In the genomic region with DNA sequence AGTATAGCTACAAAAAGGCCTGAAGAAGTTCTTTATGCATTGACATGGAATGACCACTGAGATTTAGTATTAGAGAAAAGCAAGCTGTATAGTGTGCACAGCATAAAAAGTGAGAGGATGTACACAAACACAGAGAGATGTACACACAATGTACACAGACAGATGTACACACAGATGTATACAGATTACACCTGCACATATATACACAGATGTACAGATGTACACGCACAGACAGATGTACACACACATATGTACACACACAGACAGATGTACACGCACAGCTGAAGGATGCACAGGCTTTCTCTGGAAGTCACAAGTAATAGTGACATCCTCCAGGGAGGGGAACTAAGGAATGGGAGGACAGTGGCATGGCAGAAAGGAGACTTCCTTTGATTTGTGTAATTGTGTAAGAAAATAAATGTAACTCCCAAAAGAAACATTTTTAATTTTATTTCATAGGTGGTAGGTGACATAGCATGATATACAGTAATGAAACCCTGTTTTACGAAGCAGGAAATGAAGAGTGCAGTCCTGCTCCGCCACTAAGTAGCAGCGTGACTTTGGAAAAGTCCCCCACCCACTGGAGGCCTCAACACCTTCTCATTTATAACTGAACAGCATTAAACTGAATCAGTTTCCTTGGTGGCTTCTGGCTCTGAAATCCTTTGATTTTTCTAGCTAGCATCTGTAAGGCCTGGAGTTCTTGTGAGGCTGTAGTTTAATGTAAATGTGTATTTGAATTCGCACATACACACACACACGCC, we compare ENCODE assay signal across 9 cellular contexts. TPM values are rescaled to one million over a fixed set of nuclear protein-coding genes. Genes with fewer than 3 reads are reported as not detected.
DNase-seq lines count a peak whose midpoint lies in the region; ATAC-seq, FAIRE-seq and TF ChIP-seq lines count a peak whose summit lies in the region.
"Had no signal": no experiment of that assay in that cellular context is flagged by ENCODE, and none has a peak within 500 bp of the region (broad histone marks: within the 10 kb centered on the region; RNA-seq: fewer than 3 reads in every experiment).

No MANE protein-coding gene starts in this region.

- intact Hi-C loops in HepG2 (cut with micrococcal nuclease; ENCODE audit: unreplicated experiment) (no loop called here), right lobe of liver (cut with DNase I) (no loop called here), Right ventricle myocardium superior (cut with DNase I) (no loop called here)
- intact Hi-C loops in activated T-helper 1 cell treated with anti-CD3 and anti-CD28 coated beads, Interleukin-12 subunit alpha, Interleukin-12 subunit beta, Interleukin-2, Interleukin-4 antibody, amounts not matched to agents 30 ng/mL and 10 ng/mL and 1 ng/mL, durations not matched to agents 14 hours and 24 hours and 36 hours (cut with micrococcal nuclease): loop anchor here (5.0 kb wide), 2 partner anchors 141 to 466 kb away; no protein-coding TSS in a partner anchor

- H3K9me3 ChIP-seq in HepG2 (ENCODE audit: low read length) (no peaks in the 10 kb centered on the region), right lobe of liver (no peaks in the 10 kb centered on the region), gastroesophageal sphincter (no peaks in the 10 kb centered on the region)
- H3K9me3 ChIP-seq: left ventricle myocardium inferior had no signal

- FAIRE-seq in HepG2 (lab: Jason Lieb, UNC): peak; percentile 46

- DNase-seq in HepG2 (ENCODE audit: low spot score) (no peak), right lobe of liver (no peak), hippocampal formation (lab: John Stamatoyannopoulos, UW) (no peak), SIG-M5 treated with dmso at 0.1 percent for 504 hours (lab: John Stamatoyannopoulos, UW; ENCODE audit: unreplicated experiment) (no peak), Right ventricle myocardium superior (no peak)
- peak; percentile 37 for DNase-seq in activated T-helper 1 cell treated with anti-CD3 and anti-CD28 coated beads, Interleukin-12 subunit alpha, Interleukin-12 subunit beta, Interleukin-2, Interleukin-4 antibody, amounts not matched to agents 30 ng/mL and 10 ng/mL and 1 ng/mL, durations not matched to agents 14 hours and 24 hours and 36 hours (ENCODE audit: low spot score)
- DNase-seq in natural killer cell treated with Interleukin-12 subunit alpha and Interleukin-12 subunit beta and Interleukin-15 and Interleukin-18, amount 100 ng/mL, for 72 hours (ENCODE audit: low spot score): peak; percentile 75
- DNase-seq: left ventricle myocardium inferior had no signal

- no peak for TF ChIP-seq POLR2A in HepG2 (IDR thresholded peaks at IDR 0.05; ENCODE audit: insufficient read depth in 1 of 2, low read depth in 2 of 2, low read length in 2 of 2)
- no peak for TF ChIP-seq POLR2A in right lobe of liver (IDR thresholded peaks at IDR 0.05)
- TF ChIP-seq POLR2A in gastroesophageal sphincter (IDR thresholded peaks at IDR 0.05): no peak

- in situ Hi-C loops in HepG2 (cut with HindIII; ENCODE audit: extremely low pct_ligation_motif_present, low pct_unique_long_range_greater_than_20kb): no loop called here

- H3K4me1 Mint-ChIP-seq in activated T-helper 1 cell treated with anti-CD3 and anti-CD28 coated beads, Interleukin-12 subunit alpha, Interleukin-12 subunit beta, Interleukin-2, Interleukin-4 antibody, amounts not matched to agents 30 ng/mL and 10 ng/mL and 1 ng/mL, durations not matched to agents 14 hours and 24 hours and 36 hours (ENCODE audit: low read depth): peaks cover 91% of the 10 kb centered on the region
- peaks cover 80 to 93% of the 10 kb centered on the region in 2 donors for H3K4me1 Mint-ChIP-seq in natural killer cell treated with Interleukin-12 subunit alpha and Interleukin-12 subunit beta and Interleukin-15 and Interleukin-18, amount 100 ng/mL, for 72 hours (ENCODE audit: low read depth in 2 of 2)

- ATAC-seq in HepG2 (no peak), right lobe of liver (no peak), gastroesophageal sphincter (no peak), Right ventricle myocardium superior (ENCODE audit: poor library complexity) (no peak)
- peak; percentile 39 to 64 for ATAC-seq in natural killer cell treated with Interleukin-12 subunit alpha and Interleukin-12 subunit beta and Interleukin-15 and Interleukin-18, amount 100 ng/mL, for 72 hours

- no peak overlapping the region for H2AFZ ChIP-seq in HepG2 (ENCODE audit: low read length)

- H3K27ac ChIP-seq in HepG2 (ENCODE audit: extremely low read length, insufficient read depth, low read length) (no peak overlapping the region), right lobe of liver (no peak overlapping the region), gastroesophageal sphincter (peak overlapping the region in 2 of 4 donors; percentile 28 to 29)
- H3K27ac ChIP-seq: left ventricle myocardium inferior had no signal

- CTCF ChIA-PET in HepG2 (lab: Yijun Ruan, JAX; ENCODE audit: low intra/inter-chr PET ratio, low total read pairs): no interaction called here

- peak overlapping the region; percentile 99 for H3K27ac Mint-ChIP-seq in activated T-helper 1 cell treated with anti-CD3 and anti-CD28 coated beads, Interleukin-12 subunit alpha, Interleukin-12 subunit beta, Interleukin-2, Interleukin-4 antibody, amounts not matched to agents 30 ng/mL and 10 ng/mL and 1 ng/mL, durations not matched to agents 14 hours and 24 hours and 36 hours
- H3K27ac Mint-ChIP-seq in natural killer cell treated with Interleukin-12 subunit alpha and Interleukin-12 subunit beta and Interleukin-15 and Interleukin-18, amount 100 ng/mL, for 72 hours: peak overlapping the region; percentile 92 to 97

- H3K36me3 ChIP-seq in HepG2 (replicated peaks in 1 of 2; ENCODE audit: control insufficient read depth in 1 of 2, insufficient read depth in 2 of 2, low read length in 2 of 2): 0 out of 5 replicates have a peak, but pooled peaks cover 0 to 4% of the 10 kb centered on the region in 2 experiments
- H3K36me3 ChIP-seq in right lobe of liver: no peaks in the 10 kb centered on the region
- peaks cover 0 to 4% of the 10 kb centered on the region in 2 donors for H3K36me3 ChIP-seq in gastroesophageal sphincter
- H3K36me3 ChIP-seq: left ventricle myocardium inferior had no signal

- POLR2A ChIA-PET in HepG2 (lab: Yijun Ruan, JAX): no interaction called here

- H3K9me3 Mint-ChIP-seq in activated T-helper 1 cell treated with anti-CD3 and anti-CD28 coated beads, Interleukin-12 subunit alpha, Interleukin-12 subunit beta, Interleukin-2, Interleukin-4 antibody, amounts not matched to agents 30 ng/mL and 10 ng/mL and 1 ng/mL, durations not matched to agents 14 hours and 24 hours and 36 hours: no peaks in the 10 kb centered on the region
- no peaks in the 10 kb centered on the region for H3K9me3 Mint-ChIP-seq in natural killer cell treated with Interleukin-12 subunit alpha and Interleukin-12 subunit beta and Interleukin-15 and Interleukin-18, amount 100 ng/mL, for 72 hours

- WGBS in HepG2 (ENCODE audit: low lambda C conversion rate): 94% methylated on average over 7 of the region's 7 CpGs
- 74% methylated on average over 7 of the region's 7 CpGs for WGBS in right lobe of liver (ENCODE audit: insufficient coverage, low coverage, low lambda C conversion rate, missing lambda C conversion rate)
- 76 to 77% methylated on average over 6 to 7 of the region's 7 CpGs for WGBS in gastroesophageal sphincter (ENCODE audit: low coverage in 1 of 2), 2 donors

- H4K20me1 ChIP-seq in HepG2 (ENCODE audit: insufficient read depth, low read length): no peaks in the 10 kb centered on the region

- peaks cover 38% of the 10 kb centered on the region for H3K36me3 Mint-ChIP-seq in activated T-helper 1 cell treated with anti-CD3 and anti-CD28 coated beads, Interleukin-12 subunit alpha, Interleukin-12 subunit beta, Interleukin-2, Interleukin-4 antibody, amounts not matched to agents 30 ng/mL and 10 ng/mL and 1 ng/mL, durations not matched to agents 14 hours and 24 hours and 36 hours (ENCODE audit: low read depth)
- H3K36me3 Mint-ChIP-seq in natural killer cell treated with Interleukin-12 subunit alpha and Interleukin-12 subunit beta and Interleukin-15 and Interleukin-18, amount 100 ng/mL, for 72 hours: no peaks in the 10 kb centered on the region

- TF ChIP-seq CTCF in HepG2 (CRISPR knock-in tag; IDR thresholded peaks at IDR 0.05): no peak
- no peak for TF ChIP-seq CTCF in right lobe of liver (IDR thresholded peaks at IDR 0.05)
- TF ChIP-seq CTCF in gastroesophageal sphincter (IDR thresholded peaks at IDR 0.05): no peak

- TF ChIP-seq RAD21 in HepG2 (CRISPR knock-in tag; IDR thresholded peaks at IDR 0.05): no peak

- no TSS peak for BruUV-seq in HepG2 (replicated peaks; lab: Mats Ljungman, UMichigan)

- H3K4me1 ChIP-seq in HepG2 (ENCODE audit: insufficient read depth, low read length): peaks cover 8% of the 10 kb centered on the region
- H3K4me1 ChIP-seq in right lobe of liver: no peaks in the 10 kb centered on the region
- peaks cover 0 to 39% (median 0%) of the 10 kb centered on the region in 3 donors for H3K4me1 ChIP-seq in gastroesophageal sphincter

- TF ChIP-seq EP300 in HepG2 (IDR thresholded peaks at IDR 0.05; ENCODE audit: low read depth in 2 of 2, low read length in 2 of 2): no peak
- no peak for TF ChIP-seq EP300 in HepG2 (CRISPR knock-in tag; IDR thresholded peaks at IDR 0.05; ENCODE audit: borderline replicate concordance)
- no peak for TF ChIP-seq EP300 in gastroesophageal sphincter (IDR thresholded peaks at IDR 0.05)

- peak overlapping the region; percentile 69 for H3K4me3 Mint-ChIP-seq in activated T-helper 1 cell treated with anti-CD3 and anti-CD28 coated beads, Interleukin-12 subunit alpha, Interleukin-12 subunit beta, Interleukin-2, Interleukin-4 antibody, amounts not matched to agents 30 ng/mL and 10 ng/mL and 1 ng/mL, durations not matched to agents 14 hours and 24 hours and 36 hours
- peak overlapping the region; percentile 81 for H3K4me3 Mint-ChIP-seq in natural killer cell treated with Interleukin-12 subunit alpha and Interleukin-12 subunit beta and Interleukin-15 and Interleukin-18, amount 100 ng/mL, for 72 hours

- H3K27me3 ChIP-seq in HepG2 (ENCODE audit: control insufficient read depth in 1 of 2, insufficient read depth in 2 of 2, low read length in 2 of 2) (no peaks in the 10 kb centered on the region), right lobe of liver (no peaks in the 10 kb centered on the region), gastroesophageal sphincter (no peaks in the 10 kb centered on the region)

- H3K79me2 ChIP-seq in HepG2 (ENCODE audit: insufficient read depth, low read length): no peaks in the 10 kb centered on the region

- no peaks in the 10 kb centered on the region for H3K27me3 Mint-ChIP-seq in activated T-helper 1 cell treated with anti-CD3 and anti-CD28 coated beads, Interleukin-12 subunit alpha, Interleukin-12 subunit beta, Interleukin-2, Interleukin-4 antibody, amounts not matched to agents 30 ng/mL and 10 ng/mL and 1 ng/mL, durations not matched to agents 14 hours and 24 hours and 36 hours (ENCODE audit: insufficient read depth)
- H3K27me3 Mint-ChIP-seq in natural killer cell treated with Interleukin-12 subunit alpha and Interleukin-12 subunit beta and Interleukin-15 and Interleukin-18, amount 100 ng/mL, for 72 hours: no peaks in the 10 kb centered on the region

- H3K4me3 ChIP-seq in HepG2 (replicated peaks in 1 of 3; ENCODE audit: insufficient read depth in 1 of 3, low read depth in 2 of 3, low read length in 3 of 3) (no peak overlapping the region), right lobe of liver (no peak overlapping the region), gastroesophageal sphincter (no peak overlapping the region)
- H3K4me3 ChIP-seq: left ventricle myocardium inferior had no signal

- H3K4me2 ChIP-seq in HepG2 (ENCODE audit: low read depth, low read length): no peak overlapping the region

- no peak overlapping the region for H3K9ac ChIP-seq in HepG2 (ENCODE audit: insufficient read depth, low read depth, low read length)

RNA-seq across cellular contexts. Expression of a gene that starts 14.1 kb away (rescaled TPM):
- 3.3 and 8.0 TPM in 2 replicates for total RNA-seq in HepG2 (2016; rRNA removed; fragmentation: Illumina TruSeq; extraction: Trizol)
- 4.1 and 4.9 TPM in 2 replicates for total RNA-seq in HepG2 (2016; cell fraction: cytosol; rRNA removed; fragmentation: Illumina TruSeq; extraction: Trizol; ENCODE audit: low read depth)
- total RNA-seq in HepG2 (2016; cell fraction: insoluble cytoplasmic fraction; rRNA removed; fragmentation: Illumina TruSeq; extraction: Trizol): 2.6 and 7.7 TPM in 2 replicates
- 4.2 TPM in 2 replicates for total RNA-seq in HepG2 (2016; cell fraction: membrane; rRNA removed; fragmentation: Illumina TruSeq; extraction: Trizol)
- total RNA-seq in HepG2 (2016; cell fraction: nucleus; rRNA removed; fragmentation: Illumina TruSeq; extraction: Trizol): 8.5 and 9.9 TPM in 2 replicates
- 1.9 TPM in 2 replicates for polyA plus RNA-seq in HepG2 (2011; rRNA removed)
- polyA plus RNA-seq in HepG2 (2011; cell fraction: cytosol; rRNA removed): 0.85 and 1.7 TPM in 2 replicates
- polyA plus RNA-seq in HepG2 (2011; cell fraction: nucleus; rRNA removed): 6.8 and 7.7 TPM in 2 replicates
- polyA plus RNA-seq in HepG2 (2012): 5.7 and 6.1 TPM in 2 replicates
- polyA plus RNA-seq in HepG2 (2016; cell fraction: cytosol; fragmentation: Illumina TruSeq; extraction: Trizol; ENCODE audit: low read depth): 0.31 and 0.43 TPM in 2 replicates
- 7.2 and 8.9 TPM in 2 replicates for polyA plus RNA-seq in HepG2 (2016; cell fraction: insoluble cytoplasmic fraction; fragmentation: Illumina TruSeq; extraction: Trizol; ENCODE audit: low read depth)
- polyA plus RNA-seq in HepG2 (2016; cell fraction: membrane; fragmentation: Illumina TruSeq; extraction: Trizol; ENCODE audit: low read depth): 1.2 and 1.4 TPM in 2 replicates
- polyA plus RNA-seq in HepG2 (2016; cell fraction: nucleus; fragmentation: Illumina TruSeq; extraction: Trizol; ENCODE audit: insufficient read depth, low read depth): 11.5 and 12.3 TPM in 2 replicates
- 3.3 TPM in 1 of 2 replicates, not detected in the other for polyA minus RNA-seq in HepG2 (2011; rRNA and poly(A)+ RNA removed; ENCODE audit: low replicate concordance)
- 4.3 and 5.8 TPM in 2 replicates for polyA minus RNA-seq in HepG2 (2011; cell fraction: cytosol; rRNA and poly(A)+ RNA removed)
- 7.7 and 8.2 TPM in 2 replicates for polyA minus RNA-seq in HepG2 (2011; cell fraction: nucleus; rRNA and poly(A)+ RNA removed)
- total RNA-seq in right lobe of liver: 1 to 10 TPM; 3.9 to 7.1 (median 4.7) TPM
- 84.0 and 86.4 TPM in 2 replicates for total RNA-seq in activated T-helper 1 cell treated with anti-CD3 and anti-CD28 coated beads, Interleukin-12 subunit alpha, Interleukin-12 subunit beta, Interleukin-2, Interleukin-4 antibody, amounts not matched to agents 30 ng/mL and 10 ng/mL and 1 ng/mL, durations not matched to agents 14 hours and 24 hours and 36 hours
- 10 to 100 TPM; 83.3 to 97.1 TPM for total RNA-seq in natural killer cell treated with Interleukin-12 subunit alpha and Interleukin-12 subunit beta and Interleukin-15 and Interleukin-18, amount 100 ng/mL, for 72 hours
- 10 to 100 TPM in 2 of 4 donors, 1 to 10 TPM in 2; 4.4 to 20.2 (median 9.0) TPM for total RNA-seq in gastroesophageal sphincter
- total RNA-seq in Right ventricle myocardium superior: 2.0 TPM

Comparison
In these comparisons a context has a peak if more than half of its experiments do, and no peak if none do; other contexts are left out.
1. ATAC-seq: peak in natural killer cell treated with Interleukin-12 subunit alpha and Interleukin-12 subunit beta and Interleukin-15 and Interleukin-18, amount 100 ng/mL, for 72 hours (2 of 2); none in HepG2 (single experiment), right lobe of liver (0 of 4), gastroesophageal sphincter (single experiment) and Right ventricle myocardium superior (single experiment).
2. DNase-seq: peak in activated T-helper 1 cell treated with anti-CD3 and anti-CD28 coated beads, Interleukin-12 subunit alpha, Interleukin-12 subunit beta, Interleukin-2, Interleukin-4 antibody, amounts not matched to agents 30 ng/mL and 10 ng/mL and 1 ng/mL, durations not matched to agents 14 hours and 24 hours and 36 hours (single experiment) and natural killer cell treated with Interleukin-12 subunit alpha and Interleukin-12 subunit beta and Interleukin-15 and Interleukin-18, amount 100 ng/mL, for 72 hours (single experiment); none in HepG2 (single experiment), right lobe of liver (0 of 3), hippocampal formation (0 of 2), SIG-M5 treated with dmso at 0.1 percent for 504 hours (single experiment) and Right ventricle myocardium superior (single experiment).